ENCODE assay signal across 1 cellular context in genomic region chr19:33677745-33678426, GRCh38.
TF ChIP-seq lines count a peak whose summit lies in the region.

No MANE protein-coding gene starts in this region.

TF ChIP-seq in H1, 55 proteins besides CTCF, POLR2A, EP300 and RAD21 (continued from another document):
- TF ChIP-seq PHF8 (conservative IDR thresholded peaks at IDR 0.05; ENCODE audit: low read depth, low read length) (no peak), SAP30 (IDR thresholded peaks at IDR 0.05; ENCODE audit: insufficient read depth, insufficient replicate concordance, low read length) (peak; percentile 52), JUN (IDR thresholded peaks at IDR 0.05; ENCODE audit: low read depth, low read length) (no peak), YY1 (IDR thresholded peaks at IDR 0.05; ENCODE audit: low read depth, low read length) (no peak), USF2 (IDR thresholded peaks at IDR 0.05; ENCODE audit: low read length) (no peak)
